Comparison of ENCODE assay signal across 18 cellular contexts in the genomic region with DNA sequence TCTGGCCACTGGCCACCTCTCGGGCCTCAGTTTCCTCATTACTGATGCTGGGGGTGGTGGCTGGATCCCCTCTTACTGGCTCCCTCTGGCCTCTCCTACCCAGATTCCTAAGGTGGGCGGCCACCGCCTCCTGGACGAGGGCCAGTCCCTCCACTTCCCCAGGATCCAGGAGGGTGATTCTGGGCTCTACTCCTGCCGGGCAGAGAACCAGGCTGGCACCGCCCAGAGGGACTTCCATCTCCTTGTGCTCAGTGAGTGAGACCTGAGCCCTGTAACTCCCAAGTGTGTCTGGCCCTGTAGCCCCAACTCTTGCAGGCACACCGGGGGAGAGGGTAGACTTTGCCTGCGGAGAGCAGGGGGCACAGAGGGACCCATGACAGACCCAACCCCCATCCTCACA.
DNase-seq lines count a peak whose midpoint lies in the region; ATAC-seq and TF ChIP-seq lines count a peak whose summit lies in the region.
"Had no signal": no experiment of that assay in that cellular context is flagged by ENCODE, and none has a peak within 500 bp of the region (broad histone marks: within the 10 kb centered on the region; RNA-seq: fewer than 3 reads in every experiment).

No MANE protein-coding gene starts in this region.

- ATAC-seq in WTC11, result no peak
- ATAC-seq: CD8-positive, alpha-beta T cell had no signal

- H3K27ac ChIP-seq in neuronal stem cell (replicated peaks; ENCODE audit: low read length) (no peak overlapping the region), thyroid gland (no peak overlapping the region), A673 (ENCODE audit: low read depth, low read length, poor library complexity, severe bottlenecking) (no peak overlapping the region)
- H3K27ac ChIP-seq: BLaER1 treated with 17β-estradiol and CSF1 and Interleukin-3, amounts not matched to agents 10 nM and 100 nM; C4-2B had no signal

- H3K9ac ChIP-seq in neuronal stem cell (ENCODE audit: low read depth, low read length, poor library complexity), result no peak overlapping the region
- H3K9ac ChIP-seq: BLaER1 treated with 17β-estradiol and CSF1 and Interleukin-3, amounts not matched to agents 10 nM and 100 nM had no signal

- H3K27me3 Mint-ChIP-seq in WTC11 (ENCODE audit: low read depth), result no peaks in the 10 kb centered on the region
- H3K27me3 Mint-ChIP-seq in progenitor cell of endocrine pancreas, result peaks cover 3% of the 10 kb centered on the region
- H3K27me3 Mint-ChIP-seq: B cell; CD4-positive, alpha-beta T cell had no signal

- peak overlapping the region; percentile 93 for H2AK5ac ChIP-seq in neuronal stem cell (ENCODE audit: low read depth, low read length)

- H4K8ac ChIP-seq in neuronal stem cell (ENCODE audit: low read depth, low read length), result no peak overlapping the region

- POLR2A ChIA-PET in WTC11 (lab: Charles Lee), result no interaction called here
- POLR2A ChIA-PET in A673 (lab: Charles Lee; ENCODE audit: low non-redundant PET), result no interaction called here

- H3K36me3 ChIP-seq in H7 (replicated peaks; ENCODE audit: control insufficient read depth, insufficient read depth, low read length), result no peaks in the 10 kb centered on the region
- H3K36me3 ChIP-seq in neuronal stem cell (replicated peaks in 1 of 2; ENCODE audit: control insufficient read depth in 2 of 2, insufficient read depth in 2 of 2, low read length in 2 of 2), result peaks cover 0 to 2% of the 10 kb centered on the region in 2 donors
- no peaks in the 10 kb centered on the region for H3K36me3 ChIP-seq in thyroid gland
- no peaks in the 10 kb centered on the region for H3K36me3 ChIP-seq in A673 (ENCODE audit: insufficient read depth, low read length, poor library complexity, severe bottlenecking)
- H3K36me3 ChIP-seq: BLaER1 treated with 17β-estradiol and CSF1 and Interleukin-3, amounts not matched to agents 10 nM and 100 nM had no signal

- H3K36me3 Mint-ChIP-seq in WTC11, result no peaks in the 10 kb centered on the region
- H3K36me3 Mint-ChIP-seq in progenitor cell of endocrine pancreas (ENCODE audit: insufficient read depth), result no peaks in the 10 kb centered on the region
- H3K36me3 Mint-ChIP-seq: CD8-positive, alpha-beta T cell had no signal

- no peak overlapping the region for H4K91ac ChIP-seq in neuronal stem cell (ENCODE audit: low read depth, low read length, poor library complexity)

- H3K18ac ChIP-seq in neuronal stem cell (ENCODE audit: low read length), result peak overlapping the region; percentile 62

- no peaks in the 10 kb centered on the region for H3K27me3 ChIP-seq in H7 (ENCODE audit: control insufficient read depth, insufficient read depth, low read length)
- peaks cover 0 to 13% (median 0%) of the 10 kb centered on the region in 3 experiments for H3K27me3 ChIP-seq in neuronal stem cell (ENCODE audit: control insufficient read depth in 3 of 3, insufficient read depth in 3 of 3, low read depth in 1 of 3, low read length in 3 of 3)
- H3K27me3 ChIP-seq in thyroid gland, result no peaks in the 10 kb centered on the region
- H3K27me3 ChIP-seq in A673 (replicated peaks; ENCODE audit: insufficient read depth, low read depth, low read length, poor library complexity), result no peaks in the 10 kb centered on the region
- H3K27me3 ChIP-seq: BLaER1 treated with 17β-estradiol and CSF1 and Interleukin-3, amounts not matched to agents 10 nM and 100 nM had no signal

- H3K4me1 ChIP-seq in neuronal stem cell (ENCODE audit: control insufficient read depth in 2 of 2, insufficient read depth in 1 of 2, low read depth in 1 of 2, low read length in 2 of 2) (peaks cover 5 to 13% of the 10 kb centered on the region in 2 donors), thyroid gland (peaks cover 9 to 22% of the 10 kb centered on the region in 2 donors), A673 (ENCODE audit: insufficient read depth, low read length, poor library complexity, severe bottlenecking) (no peaks in the 10 kb centered on the region)
- H3K4me1 ChIP-seq: Caco-2 had no signal

- H3K4me1 Mint-ChIP-seq in WTC11 (0 out of 2 replicates have a peak, but pooled peaks cover 3% of the 10 kb centered on the region), progenitor cell of endocrine pancreas (ENCODE audit: low read depth) (no peaks in the 10 kb centered on the region)

- no peak overlapping the region for H2BK15ac ChIP-seq in neuronal stem cell (ENCODE audit: low read length)

- H3K23ac ChIP-seq in neuronal stem cell (ENCODE audit: low read depth, low read length, poor library complexity), result no peak overlapping the region

- no peaks in the 10 kb centered on the region for H3K9me3 Mint-ChIP-seq in WTC11
- H3K9me3 Mint-ChIP-seq in progenitor cell of endocrine pancreas (ENCODE audit: low read depth), result no peaks in the 10 kb centered on the region
- H3K9me3 Mint-ChIP-seq: CD4-positive, alpha-beta T cell; CD8-positive, alpha-beta T cell had no signal

- no peak for TF ChIP-seq POLR2A in thyroid gland (IDR thresholded peaks at IDR 0.05)

- no peak overlapping the region for H3K4me2 ChIP-seq in neuronal stem cell (ENCODE audit: insufficient read depth, low read length, poor library complexity, severe bottlenecking)
- H3K4me2 ChIP-seq: BLaER1 treated with 17β-estradiol and CSF1 and Interleukin-3, amounts not matched to agents 10 nM and 100 nM had no signal

- H3K27ac Mint-ChIP-seq in WTC11 (0 out of 2 replicates have a peak overlapping the region, but pooled peaks have one; percentile 43), progenitor cell of endocrine pancreas (no peak overlapping the region)
- H3K27ac Mint-ChIP-seq: B cell; CD4-positive, alpha-beta T cell; CD8-positive, alpha-beta T cell had no signal

- H2AFZ ChIP-seq in neuronal stem cell (ENCODE audit: low read length), result no peak overlapping the region

- H3K4me3 ChIP-seq in H7 (ENCODE audit: insufficient read depth, low read depth, low read length) (no peak overlapping the region), neuronal stem cell (ENCODE audit: low read length in 2 of 2) (no peak overlapping the region), thyroid gland (replicated peaks in 1 of 3) (no peak overlapping the region), A673 (ENCODE audit: low read depth, low read length, poor library complexity, severe bottlenecking) (no peak overlapping the region)
- H3K4me3 ChIP-seq: BLaER1 treated with 17β-estradiol and CSF1 and Interleukin-3, amounts not matched to agents 10 nM and 100 nM had no signal

- CTCF ChIA-PET in WTC11 (lab: Charles Lee) (no interaction called here), A673 (lab: Charles Lee) (no interaction called here)

- peak; percentile 54 for DNase-seq in H7
- DNase-seq in WTC11 (ENCODE audit: low spot score), result no peak
- DNase-seq in neuronal stem cell (ENCODE audit: low spot score), result no peak
- peak; percentile 55 to 68 for DNase-seq in thyroid gland
- DNase-seq in OCI-M1 (lab: John Stamatoyannopoulos, UW), result no peak
- DNase-seq in progenitor cell of endocrine pancreas (ENCODE audit: low spot score, unreplicated experiment), result no peak
- no peak for DNase-seq in A673 (ENCODE audit: low spot score)
- DNase-seq: 8988T; AML-193; Caco-2; Calu3; CD4-positive, alpha-beta T cell; CD8-positive, alpha-beta T cell; DMS79 treated with DMSO at 0.1 percent for 48 hours; GF-D8 had no signal

- no peak overlapping the region for H3K4ac ChIP-seq in neuronal stem cell (ENCODE audit: low read length)

- H2BK12ac ChIP-seq in neuronal stem cell (ENCODE audit: low read length), result no peak overlapping the region

- WGBS in neuronal stem cell (ENCODE audit: extremely low coverage in 2 of 2, insufficient read length in 2 of 2, insufficient replicate concordance in 1 of 2), 2 donors, result no CpG with 5 or more reads among the region's 8 CpGs
- 44 to 50% methylated on average over 5 to 7 of the region's 8 CpGs for WGBS in thyroid gland, 2 donors

- no peak overlapping the region for H2BK120ac ChIP-seq in neuronal stem cell (ENCODE audit: low read depth, low read length)

- no peak overlapping the region for H2BK5ac ChIP-seq in neuronal stem cell (ENCODE audit: low read length)

- H3K4me3 Mint-ChIP-seq in WTC11, result no peak overlapping the region
- H3K4me3 Mint-ChIP-seq in progenitor cell of endocrine pancreas (ENCODE audit: low read depth), result no peak overlapping the region
- H3K4me3 Mint-ChIP-seq: B cell; CD4-positive, alpha-beta T cell; CD8-positive, alpha-beta T cell had no signal

- intact Hi-C loops in thyroid gland (cut with DNase I) (no loop called here), A673 (cut with micrococcal nuclease; ENCODE audit: unreplicated experiment) (loop anchor here (1.0 kb wide), 1 partner anchor 44 kb away; no protein-coding TSS in a partner anchor)

- BruUV-seq in A673 (replicated peaks; lab: Mats Ljungman, UMichigan), result no TSS peak

- H3K9me3 ChIP-seq in neuronal stem cell (replicated peaks in 1 of 2; ENCODE audit: control insufficient read depth in 2 of 2, insufficient read depth in 1 of 2, low read depth in 1 of 2, low read length in 2 of 2) (peaks cover 0 to 6% of the 10 kb centered on the region in 2 donors), thyroid gland (no peaks in the 10 kb centered on the region), A673 (ENCODE audit: low read depth, low read length, poor library complexity, severe bottlenecking) (no peaks in the 10 kb centered on the region)
- H3K9me3 ChIP-seq: BLaER1 treated with 17β-estradiol and CSF1 and Interleukin-3, amounts not matched to agents 10 nM and 100 nM; Caco-2 had no signal

- TF ChIP-seq CTCF in WTC11 (IDR thresholded peaks at IDR 0.05) (no peak), thyroid gland (IDR thresholded peaks at IDR 0.05) (no peak), progenitor cell of endocrine pancreas (IDR thresholded peaks at IDR 0.05; ENCODE audit: unreplicated experiment) (no peak), A673 (conservative IDR thresholded peaks at IDR 0.05; ENCODE audit: low read depth, low read length) (no peak)

- H3K79me1 ChIP-seq in neuronal stem cell (ENCODE audit: low read depth, low read length), result peaks cover 1% of the 10 kb centered on the region

- H3K14ac ChIP-seq in neuronal stem cell (ENCODE audit: low read length), result peak overlapping the region; percentile 32

TF ChIP-seq in WTC11, 78 proteins besides CTCF, POLR2A, EP300 and RAD21 (continues in another document):
- no peak for TF ChIP-seq SMAD4 (CRISPR knock-in tag; IDR thresholded peaks at IDR 0.05)
- no peak for TF ChIP-seq TCF7 (CRISPR knock-in tag; IDR thresholded peaks at IDR 0.05; ENCODE audit: low read depth)
- no peak for TF ChIP-seq GTF2I (CRISPR knock-in tag; conservative IDR thresholded peaks at IDR 0.05)

Comparison
In these comparisons a context has a peak if more than half of its experiments do, and no peak if none do; other contexts are left out.
1. DNase-seq: peak in H7 (single experiment) and thyroid gland (2 of 2); none in WTC11 (single experiment), neuronal stem cell (single experiment), OCI-M1 (single experiment), progenitor cell of endocrine pancreas (single experiment) and A673 (single experiment).